In genomic region chr10:91797874-91798735, GRCh38 we compare ENCODE assay signal across 1 cellular context.
TF ChIP-seq lines count a peak whose summit lies in the region.

Gene TNKS2, plus strand, starts transcription at chr10:91798426. Its CDS starts 265 bp downstream, at chr10:91798691.

TF ChIP-seq in HepG2, 621 proteins besides CTCF, POLR2A, EP300 and RAD21 (continued from another document and continues in another):
- TF ChIP-seq, protein P1, sequence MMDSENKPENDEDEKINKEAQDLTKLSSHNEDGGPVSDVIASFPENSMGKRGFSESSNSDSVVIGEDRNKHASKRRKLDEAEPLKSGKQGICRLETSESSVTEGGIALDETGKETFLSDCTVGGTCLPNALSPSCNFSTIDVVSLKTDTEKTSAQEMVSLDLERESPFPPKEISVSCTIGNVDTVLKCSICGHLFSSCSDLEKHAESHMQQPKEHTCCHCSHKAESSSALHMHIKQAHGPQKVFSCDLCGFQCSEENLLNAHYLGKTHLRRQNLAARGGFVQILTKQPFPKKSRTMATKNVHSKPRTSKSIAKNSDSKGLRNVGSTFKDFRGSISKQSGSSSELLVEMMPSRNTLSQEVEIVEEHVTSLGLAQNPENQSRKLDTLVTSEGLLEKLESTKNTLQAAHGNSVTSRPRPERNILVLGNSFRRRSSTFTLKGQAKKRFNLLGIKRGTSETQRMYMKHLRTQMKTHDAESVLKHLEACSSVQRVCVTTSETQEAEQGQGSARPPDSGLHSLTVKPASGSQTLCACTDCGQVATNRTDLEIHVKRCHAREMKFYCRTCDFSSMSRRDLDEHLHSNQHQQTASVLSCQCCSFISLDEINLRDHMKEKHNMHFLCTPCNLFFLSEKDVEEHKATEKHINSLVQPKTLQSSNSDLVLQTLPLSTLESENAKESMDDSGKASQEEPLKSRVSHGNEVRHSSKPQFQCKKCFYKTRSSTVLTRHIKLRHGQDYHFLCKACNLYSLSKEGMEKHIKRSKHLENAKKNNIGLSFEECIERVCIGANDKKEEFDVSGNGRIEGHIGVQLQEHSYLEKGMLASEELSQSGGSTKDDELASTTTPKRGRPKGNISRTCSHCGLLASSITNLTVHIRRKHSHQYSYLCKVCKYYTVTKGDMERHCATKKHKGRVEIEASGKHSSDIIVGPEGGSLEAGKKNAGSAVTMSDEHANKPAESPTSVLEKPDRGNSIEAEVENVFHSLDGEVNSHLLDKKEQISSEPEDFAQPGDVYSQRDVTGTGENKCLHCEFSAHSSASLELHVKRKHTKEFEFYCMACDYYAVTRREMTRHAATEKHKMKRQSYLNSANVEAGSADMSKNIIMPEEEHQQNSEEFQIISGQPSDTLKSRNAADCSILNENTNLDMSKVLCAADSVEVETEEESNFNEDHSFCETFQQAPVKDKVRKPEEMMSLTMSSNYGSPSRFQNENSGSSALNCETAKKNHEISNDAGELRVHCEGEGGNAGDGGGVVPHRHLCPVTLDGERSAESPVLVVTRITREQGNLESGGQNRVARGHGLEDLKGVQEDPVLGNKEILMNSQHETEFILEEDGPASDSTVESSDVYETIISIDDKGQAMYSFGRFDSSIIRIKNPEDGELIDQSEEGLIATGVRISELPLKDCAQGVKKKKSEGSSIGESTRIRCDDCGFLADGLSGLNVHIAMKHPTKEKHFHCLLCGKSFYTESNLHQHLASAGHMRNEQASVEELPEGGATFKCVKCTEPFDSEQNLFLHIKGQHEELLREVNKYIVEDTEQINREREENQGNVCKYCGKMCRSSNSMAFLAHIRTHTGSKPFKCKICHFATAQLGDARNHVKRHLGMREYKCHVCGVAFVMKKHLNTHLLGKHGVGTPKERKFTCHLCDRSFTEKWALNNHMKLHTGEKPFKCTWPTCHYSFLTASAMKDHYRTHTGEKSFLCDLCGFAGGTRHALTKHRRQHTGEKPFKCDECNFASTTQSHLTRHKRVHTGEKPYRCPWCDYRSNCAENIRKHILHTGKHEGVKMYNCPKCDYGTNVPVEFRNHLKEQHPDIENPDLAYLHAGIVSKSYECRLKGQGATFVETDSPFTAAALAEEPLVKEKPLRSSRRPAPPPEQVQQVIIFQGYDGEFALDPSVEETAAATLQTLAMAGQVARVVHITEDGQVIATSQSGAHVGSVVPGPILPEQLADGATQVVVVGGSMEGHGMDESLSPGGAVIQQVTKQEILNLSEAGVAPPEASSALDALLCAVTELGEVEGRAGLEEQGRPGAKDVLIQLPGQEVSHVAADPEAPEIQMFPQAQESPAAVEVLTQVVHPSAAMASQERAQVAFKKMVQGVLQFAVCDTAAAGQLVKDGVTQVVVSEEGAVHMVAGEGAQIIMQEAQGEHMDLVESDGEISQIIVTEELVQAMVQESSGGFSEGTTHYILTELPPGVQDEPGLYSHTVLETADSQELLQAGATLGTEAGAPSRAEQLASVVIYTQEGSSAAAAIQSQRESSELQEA (CRISPR knock-in tag; IDR thresholded peaks at IDR 0.05; ENCODE audit: not compliant biosample characterization) = peak; percentile 45
- TF ChIP-seq MTF2 (CRISPR knock-in tag; IDR thresholded peaks at IDR 0.05; ENCODE audit: borderline replicate concordance) (no peak), SIX4 (CRISPR knock-in tag; IDR thresholded peaks at IDR 0.05) (no peak), GFI1 (CRISPR knock-in tag; IDR thresholded peaks at IDR 0.05; ENCODE audit: borderline replicate concordance) (no peak), TAF1 (CRISPR knock-in tag; IDR thresholded peaks at IDR 0.05) (peak; percentile 85), NCOR1 (IDR thresholded peaks at IDR 0.05; ENCODE audit: borderline replicate concordance, low read length) (no peak), ZNF629 (CRISPR knock-in tag; conservative IDR thresholded peaks at IDR 0.05) (no peak; the same call in 1 of the 2 replicates), NR2F1 (CRISPR knock-in tag; IDR thresholded peaks at IDR 0.05) (no peak), ZNF546 (CRISPR knock-in tag; conservative IDR thresholded peaks at IDR 0.05) (peak; percentile 92; the same call in 1 of the 2 replicates), ZNF737 (CRISPR knock-in tag; IDR thresholded peaks at IDR 0.05; ENCODE audit: borderline replicate concordance) (no peak), RXRB (CRISPR knock-in tag; IDR thresholded peaks at IDR 0.05; ENCODE audit: borderline replicate concordance) (peak; percentile 31; the same call in 1 of the 2 replicates), ZNF382 (CRISPR knock-in tag; IDR thresholded peaks at IDR 0.05; ENCODE audit: borderline replicate concordance) (no peak), MAFK (conservative IDR thresholded peaks at IDR 0.05 in 1 of 2, IDR thresholded peaks at IDR 0.05 in 1 of 2; ENCODE audit: low read length in 2 of 2) (no peak), NFE2L1 (CRISPR knock-in tag; IDR thresholded peaks at IDR 0.05; ENCODE audit: borderline replicate concordance) (no peak), ZNF280D (CRISPR knock-in tag; IDR thresholded peaks at IDR 0.05) (no peak), ZNF253 (CRISPR knock-in tag; IDR thresholded peaks at IDR 0.05; ENCODE audit: borderline replicate concordance) (0 out of 2 replicates have a peak, but pooled peaks have one; percentile 28), YEATS4 (CRISPR knock-in tag; IDR thresholded peaks at IDR 0.05; ENCODE audit: borderline replicate concordance) (peak; percentile 61), ZNF709 (CRISPR knock-in tag; IDR thresholded peaks at IDR 0.05) (no peak; the same call in 1 of the 2 replicates), ZNF550 (CRISPR knock-in tag; IDR thresholded peaks at IDR 0.05; ENCODE audit: borderline replicate concordance) (no peak), NFE2L2 (IDR thresholded peaks at IDR 0.05; ENCODE audit: low read length) (no peak), DMAP1 (CRISPR knock-in tag; IDR thresholded peaks at IDR 0.05) (no peak), ZNF124 (CRISPR knock-in tag; IDR thresholded peaks at IDR 0.05) (peak; percentile 88), FOXK2 (IDR thresholded peaks at IDR 0.05) (no peak), ZNF7 (CRISPR knock-in tag; IDR thresholded peaks at IDR 0.05) (no peak), HOXA3 (CRISPR knock-in tag; IDR thresholded peaks at IDR 0.05) (peak; percentile 94), MATR3 (CRISPR knock-in tag; IDR thresholded peaks at IDR 0.05) (no peak), WIZ (CRISPR knock-in tag; IDR thresholded peaks at IDR 0.05) (peak; percentile 51; the same call in 1 of the 2 replicates), HES4 (CRISPR knock-in tag; IDR thresholded peaks at IDR 0.05; ENCODE audit: borderline replicate concordance) (no peak; the same call in 1 of the 2 replicates), ATF5 (CRISPR knock-in tag; IDR thresholded peaks at IDR 0.05; ENCODE audit: low read depth) (0 out of 2 replicates have a peak, but pooled peaks have one; percentile 63), ARID2 (CRISPR knock-in tag; IDR thresholded peaks at IDR 0.05; ENCODE audit: borderline replicate concordance) (no peak), HNRNPK (IDR thresholded peaks at IDR 0.05; ENCODE audit: low read depth, low read length, poor library complexity, severe bottlenecking) (peak; percentile 62), SOX5 (CRISPR knock-in tag; IDR thresholded peaks at IDR 0.05; ENCODE audit: borderline replicate concordance) (peak; percentile 52; the same call in 1 of the 2 replicates)
- TF ChIP-seq, protein P2, sequence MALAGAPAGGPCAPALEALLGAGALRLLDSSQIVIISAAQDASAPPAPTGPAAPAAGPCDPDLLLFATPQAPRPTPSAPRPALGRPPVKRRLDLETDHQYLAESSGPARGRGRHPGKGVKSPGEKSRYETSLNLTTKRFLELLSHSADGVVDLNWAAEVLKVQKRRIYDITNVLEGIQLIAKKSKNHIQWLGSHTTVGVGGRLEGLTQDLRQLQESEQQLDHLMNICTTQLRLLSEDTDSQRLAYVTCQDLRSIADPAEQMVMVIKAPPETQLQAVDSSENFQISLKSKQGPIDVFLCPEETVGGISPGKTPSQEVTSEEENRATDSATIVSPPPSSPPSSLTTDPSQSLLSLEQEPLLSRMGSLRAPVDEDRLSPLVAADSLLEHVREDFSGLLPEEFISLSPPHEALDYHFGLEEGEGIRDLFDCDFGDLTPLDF (CRISPR knock-in tag; IDR thresholded peaks at IDR 0.05) = peak; percentile 50; the same call in 1 of the 2 replicates
- TF ChIP-seq, protein P3, sequence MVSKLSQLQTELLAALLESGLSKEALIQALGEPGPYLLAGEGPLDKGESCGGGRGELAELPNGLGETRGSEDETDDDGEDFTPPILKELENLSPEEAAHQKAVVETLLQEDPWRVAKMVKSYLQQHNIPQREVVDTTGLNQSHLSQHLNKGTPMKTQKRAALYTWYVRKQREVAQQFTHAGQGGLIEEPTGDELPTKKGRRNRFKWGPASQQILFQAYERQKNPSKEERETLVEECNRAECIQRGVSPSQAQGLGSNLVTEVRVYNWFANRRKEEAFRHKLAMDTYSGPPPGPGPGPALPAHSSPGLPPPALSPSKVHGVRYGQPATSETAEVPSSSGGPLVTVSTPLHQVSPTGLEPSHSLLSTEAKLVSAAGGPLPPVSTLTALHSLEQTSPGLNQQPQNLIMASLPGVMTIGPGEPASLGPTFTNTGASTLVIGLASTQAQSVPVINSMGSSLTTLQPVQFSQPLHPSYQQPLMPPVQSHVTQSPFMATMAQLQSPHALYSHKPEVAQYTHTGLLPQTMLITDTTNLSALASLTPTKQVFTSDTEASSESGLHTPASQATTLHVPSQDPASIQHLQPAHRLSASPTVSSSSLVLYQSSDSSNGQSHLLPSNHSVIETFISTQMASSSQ (IDR thresholded peaks at IDR 0.05; ENCODE audit: low read depth) = no peak
- TF ChIP-seq, protein P3 (CRISPR knock-in tag; IDR thresholded peaks at IDR 0.05; ENCODE audit: borderline replicate concordance) = peak; percentile 20; the same call in 1 of the 2 replicates
- TF ChIP-seq, protein P4, sequence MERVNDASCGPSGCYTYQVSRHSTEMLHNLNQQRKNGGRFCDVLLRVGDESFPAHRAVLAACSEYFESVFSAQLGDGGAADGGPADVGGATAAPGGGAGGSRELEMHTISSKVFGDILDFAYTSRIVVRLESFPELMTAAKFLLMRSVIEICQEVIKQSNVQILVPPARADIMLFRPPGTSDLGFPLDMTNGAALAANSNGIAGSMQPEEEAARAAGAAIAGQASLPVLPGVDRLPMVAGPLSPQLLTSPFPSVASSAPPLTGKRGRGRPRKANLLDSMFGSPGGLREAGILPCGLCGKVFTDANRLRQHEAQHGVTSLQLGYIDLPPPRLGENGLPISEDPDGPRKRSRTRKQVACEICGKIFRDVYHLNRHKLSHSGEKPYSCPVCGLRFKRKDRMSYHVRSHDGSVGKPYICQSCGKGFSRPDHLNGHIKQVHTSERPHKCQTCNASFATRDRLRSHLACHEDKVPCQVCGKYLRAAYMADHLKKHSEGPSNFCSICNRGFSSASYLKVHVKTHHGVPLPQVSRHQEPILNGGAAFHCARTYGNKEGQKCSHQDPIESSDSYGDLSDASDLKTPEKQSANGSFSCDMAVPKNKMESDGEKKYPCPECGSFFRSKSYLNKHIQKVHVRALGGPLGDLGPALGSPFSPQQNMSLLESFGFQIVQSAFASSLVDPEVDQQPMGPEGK (CRISPR knock-in tag; IDR thresholded peaks at IDR 0.05) = peak; percentile 56
- TF ChIP-seq, protein P5, sequence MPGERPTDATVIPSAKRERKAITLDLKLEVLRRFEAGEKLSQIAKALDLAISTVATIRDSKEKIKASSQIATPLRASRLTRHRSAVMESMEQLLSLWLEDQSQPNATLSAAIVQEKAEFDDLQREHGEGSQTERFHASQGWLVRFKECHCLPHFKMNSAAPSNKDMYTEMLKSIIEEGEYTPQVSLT (CRISPR knock-in tag; IDR thresholded peaks at IDR 0.05; ENCODE audit: borderline replicate concordance, low read depth) = peak; percentile 80; the same call in 1 of the 2 replicates
- TF ChIP-seq, protein P6, sequence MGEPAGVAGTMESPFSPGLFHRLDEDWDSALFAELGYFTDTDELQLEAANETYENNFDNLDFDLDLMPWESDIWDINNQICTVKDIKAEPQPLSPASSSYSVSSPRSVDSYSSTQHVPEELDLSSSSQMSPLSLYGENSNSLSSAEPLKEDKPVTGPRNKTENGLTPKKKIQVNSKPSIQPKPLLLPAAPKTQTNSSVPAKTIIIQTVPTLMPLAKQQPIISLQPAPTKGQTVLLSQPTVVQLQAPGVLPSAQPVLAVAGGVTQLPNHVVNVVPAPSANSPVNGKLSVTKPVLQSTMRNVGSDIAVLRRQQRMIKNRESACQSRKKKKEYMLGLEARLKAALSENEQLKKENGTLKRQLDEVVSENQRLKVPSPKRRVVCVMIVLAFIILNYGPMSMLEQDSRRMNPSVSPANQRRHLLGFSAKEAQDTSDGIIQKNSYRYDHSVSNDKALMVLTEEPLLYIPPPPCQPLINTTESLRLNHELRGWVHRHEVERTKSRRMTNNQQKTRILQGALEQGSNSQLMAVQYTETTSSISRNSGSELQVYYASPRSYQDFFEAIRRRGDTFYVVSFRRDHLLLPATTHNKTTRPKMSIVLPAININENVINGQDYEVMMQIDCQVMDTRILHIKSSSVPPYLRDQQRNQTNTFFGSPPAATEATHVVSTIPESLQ (CRISPR knock-in tag; conservative IDR thresholded peaks at IDR 0.05) = no peak
